10 cellular contexts compared by ENCODE assay signal in genomic region chr10:132187421-132188138, GRCh38. TPM values are rescaled to one million over a fixed set of nuclear protein-coding genes. Genes with fewer than 3 reads are reported as not detected.
DNase-seq lines count a peak whose midpoint lies in the region; ATAC-seq and TF ChIP-seq lines count a peak whose summit lies in the region.
"Had no signal": no experiment of that assay in that cellular context is flagged by ENCODE, and none has a peak within 500 bp of the region (broad histone marks: within the 10 kb centered on the region; RNA-seq: fewer than 3 reads in every experiment).

No MANE protein-coding gene starts in this region.

- in situ Hi-C loops in GM13977 (cut with MboI; ENCODE audit: low pct_unique_long_range_greater_than_20kb, low sequenced_read_pairs, unreplicated experiment) = no loop called here

- POLR2A ChIA-PET in PC-3 (lab: Charles Lee; ENCODE audit: unreplicated experiment) = no interaction called here

- H3F3A ChIP-seq in PC-3 (ENCODE audit: low read length, unreplicated experiment) = no peaks in the 10 kb centered on the region

- WGBS in esophagus squamous epithelium, 2 donors = 0% methylated on average over 1 of the region's 59 CpGs; no CpG with 5 or more reads in 1 of the 2 donors

- TF ChIP-seq POLR2A in esophagus squamous epithelium (IDR thresholded peaks at IDR 0.05) = no peak

- no peaks in the 10 kb centered on the region for H3K79me2 ChIP-seq in PC-3 (ENCODE audit: low read length)
- no peaks in the 10 kb centered on the region for H3K79me2 ChIP-seq in osteoblast (ENCODE audit: insufficient read depth, low read length)

- no TSS peak for BruUV-seq in PC-3 (replicated peaks; lab: Mats Ljungman, UMichigan)

- no peaks in the 10 kb centered on the region for H3K9me2 ChIP-seq in PC-3 (replicated peaks; ENCODE audit: low read length)

- H3K4me1 ChIP-seq in PC-3 (ENCODE audit: insufficient read depth, low read length) (peaks cover 3% of the 10 kb centered on the region; the same call in 1 of the 2 replicates), esophagus squamous epithelium (peaks cover 19 to 38% (median 23%) of the 10 kb centered on the region in 3 donors), osteoblast (ENCODE audit: insufficient read depth, low read length) (no peaks in the 10 kb centered on the region)

- intact Hi-C loops in PC-3 (cut with micrococcal nuclease) (no loop called here), esophagus squamous epithelium (cut with DNase I) (no loop called here)

- H3K27me3 ChIP-seq in PC-3 (ENCODE audit: low read length) (no peaks in the 10 kb centered on the region), esophagus squamous epithelium (peaks cover 22 to 74% (median 26%) of the 10 kb centered on the region in 4 donors), osteoblast (ENCODE audit: insufficient read depth, low read length) (peaks cover 47% of the 10 kb centered on the region)

- H3K27ac ChIP-seq in PC-3 (ENCODE audit: low read length) (no peak overlapping the region), esophagus squamous epithelium (no peak overlapping the region), osteoblast (ENCODE audit: low read depth, low read length) (no peak overlapping the region)

- CTCF ChIA-PET in PC-3 (lab: Charles Lee) = no interaction called here

- H4K20me1 ChIP-seq in PC-3 (ENCODE audit: low read length) = no peaks in the 10 kb centered on the region
- H4K20me1 ChIP-seq in osteoblast (ENCODE audit: insufficient read depth, low read length) = peaks cover 3% of the 10 kb centered on the region

- peak overlapping the region; percentile 38; the same call in 1 of the 2 replicates for H3K9ac ChIP-seq in PC-3 (ENCODE audit: low read length)

- H3K9me3 ChIP-seq in PC-3 (ENCODE audit: low read length) = no peaks in the 10 kb centered on the region
- H3K9me3 ChIP-seq in esophagus squamous epithelium = no peaks in the 10 kb centered on the region
- no peaks in the 10 kb centered on the region for H3K9me3 ChIP-seq in osteoblast (ENCODE audit: low read depth, low read length)

- DNase-seq in D341Med (ENCODE audit: low spot score) (peak; percentile 49), PC-3 (no peak), esophagus squamous epithelium (lab: John Stamatoyannopoulos, UW) (no peak), osteoblast (ENCODE audit: insufficient read length, low spot score, missing footprints) (peak; percentile 94), GM13977 (ENCODE audit: low spot score) (no peak), COR-L47 (lab: John Stamatoyannopoulos, UW) (no peak), T-helper 9 cell (no peak)
- DNase-seq: RPMI8226, small intestine had no signal

- TF ChIP-seq CTCF in PC-3 (conservative IDR thresholded peaks at IDR 0.05; ENCODE audit: low read depth, low read length) (no peak), esophagus squamous epithelium (IDR thresholded peaks at IDR 0.05) (no peak), osteoblast (IDR thresholded peaks at IDR 0.05; ENCODE audit: extremely low read depth, low read depth, low read length) (no peak), GM13977 (IDR thresholded peaks at IDR 0.05; ENCODE audit: extremely low read depth, insufficient read depth, missing control alignments) (no peak)

- H3K4me3 ChIP-seq in PC-3 (ENCODE audit: low read length) (peak overlapping the region; percentile 65), esophagus squamous epithelium (peak overlapping the region in 3 of 4 donors; percentile 3 to 64 (median 46)), osteoblast (ENCODE audit: insufficient read depth, low read length) (peak overlapping the region; percentile 58)

- H3K4me2 ChIP-seq in PC-3 (ENCODE audit: low read length) (peak overlapping the region; percentile 84), osteoblast (ENCODE audit: insufficient read depth, low read length) (peak overlapping the region; percentile 43)

- H3K36me3 ChIP-seq in PC-3 (ENCODE audit: low read depth, low read length) (no peaks in the 10 kb centered on the region), esophagus squamous epithelium (no peaks in the 10 kb centered on the region), osteoblast (ENCODE audit: insufficient read depth, low read length) (no peaks in the 10 kb centered on the region)

- ATAC-seq in PC-3 = peak; percentile 20
- no peak for ATAC-seq in GM21825 (IDR thresholded peaks at IDR 0.05; ENCODE audit: unreplicated experiment)

- H2AFZ ChIP-seq in PC-3 (ENCODE audit: low read length) (no peak overlapping the region), osteoblast (ENCODE audit: low read length) (no peak overlapping the region)

RNA-seq across cellular contexts. Expression of gene DPYSL4, which starts 0.8 kb away (rescaled TPM):
- total RNA-seq in PC-3 (2014; rRNA removed) = 10.2 and 10.9 TPM in 2 replicates
- 1 to 10 TPM in 1 of 4 donors, under 1 TPM in 1, not detected in 2; 0.95 to 1.6 TPM for total RNA-seq in esophagus squamous epithelium
- 0.72 and 2.4 TPM in 2 replicates for total RNA-seq in osteoblast

Comparison
In these comparisons a context has a peak if more than half of its experiments do, and no peak if none do; other contexts are left out.
1. DNase-seq: peak in D341Med (single experiment) and osteoblast (single experiment); none in PC-3 (single experiment), esophagus squamous epithelium (single experiment), GM13977 (single experiment), COR-L47 (single experiment) and T-helper 9 cell (single experiment).
2. Peak in every context shown above with its lines, with median percentiles within 50 percentile points of each other: H3K4me3 ChIP-seq.